In the genomic region with DNA sequence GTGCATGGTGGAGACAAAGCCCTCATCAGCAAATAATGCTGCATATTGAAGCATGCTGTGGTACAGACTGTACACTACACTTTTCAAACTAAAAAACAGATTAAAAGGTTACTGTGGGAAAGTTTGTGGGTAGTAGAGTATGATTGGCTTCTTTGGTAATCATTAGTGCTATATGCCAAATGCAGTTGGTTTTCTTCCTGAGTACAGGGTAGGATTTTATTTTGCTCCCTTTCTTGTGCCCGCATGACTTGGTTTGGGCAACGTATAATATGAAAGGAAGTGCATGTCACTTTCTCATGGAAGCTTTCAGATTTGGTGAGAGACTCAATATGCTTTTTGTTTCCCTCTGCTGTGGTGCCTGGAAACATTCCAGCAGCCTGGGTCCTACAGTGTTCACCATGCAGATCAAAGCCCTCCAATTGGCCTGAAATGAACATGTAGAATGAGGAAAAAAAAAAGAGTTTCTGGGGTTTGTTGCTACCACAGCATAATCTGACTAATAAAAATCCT, we compare ENCODE assay signal across 32 cellular contexts.
"Had no signal": no experiment of that assay in that cellular context is flagged by ENCODE, and none has a peak within 500 bp of the region (broad histone marks: within the 10 kb centered on the region; RNA-seq: fewer than 3 reads in every experiment).

No MANE protein-coding gene starts in this region.

- H3K4me3 Mint-ChIP-seq: mesothelial cell of epicardium; naive B cell; natural killer cell treated with Interleukin-12 subunit alpha and Interleukin-12 subunit beta and Interleukin-15 and Interleukin-18, amount 100 ng/mL, for 72 hours; neural crest cell; stimulated activated effector memory CD8-positive, alpha-beta T cell treated with anti-CD3 and anti-CD28 coated beads, Interleukin-12 subunit alpha, Interleukin-12 subunit beta, amount 100 ng/mL, for 72 hours had no signal

- H3K4me1 Mint-ChIP-seq: mesothelial cell of epicardium; naive B cell; neural crest cell; stimulated activated effector memory CD8-positive, alpha-beta T cell treated with anti-CD3 and anti-CD28 coated beads, Interleukin-12 subunit alpha, Interleukin-12 subunit beta, amount 100 ng/mL, for 72 hours had no signal

- H3K36me3 ChIP-seq: heart right ventricle, left lung, neutrophil, sigmoid colon, tibial nerve, upper lobe of left lung had no signal

- DNase-seq: dorsolateral prefrontal cortex; effector CD4-positive, alpha-beta T cell; foreskin keratinocyte; glutamatergic neuron; heart right ventricle; hippocampal formation; left cardiac atrium; left lung; mesenchymal stem cell; mucosa of descending colon; naive B cell; right cardiac atrium; sigmoid colon; stimulated activated CD4-positive, alpha-beta T cell treated with anti-CD3 and anti-CD28 coated beads, Interleukin-2, amount 100 ng/mL, for 24 hours; stimulated activated CD4-positive, alpha-beta T cell treated with anti-CD3 and anti-CD28 coated beads, Interleukin-4, amount 100 ng/mL, for 24 hours; stimulated activated naive CD8-positive, alpha-beta T cell treated with anti-CD3 and anti-CD28 coated beads, Interleukin-15, Interleukin-2, amounts not matched to agents 100 U/mL and 50 U/mL, for 24 hours; substantia nigra; testis; upper lobe of left lung had no signal

- H3K9me3 ChIP-seq: neutrophil, testis, tibial nerve had no signal

- H3K4me1 ChIP-seq: foreskin keratinocyte, heart right ventricle, left lung, parathyroid adenoma, sigmoid colon, testis, tibial nerve, upper lobe of left lung had no signal

- H3K27ac Mint-ChIP-seq: mesothelial cell of epicardium; naive B cell; natural killer cell treated with Interleukin-12 subunit alpha and Interleukin-12 subunit beta and Interleukin-15 and Interleukin-18, amount 100 ng/mL, for 72 hours; progenitor cell of endocrine pancreas; stimulated activated effector memory CD8-positive, alpha-beta T cell treated with anti-CD3 and anti-CD28 coated beads, Interleukin-12 subunit alpha, Interleukin-12 subunit beta, amount 100 ng/mL, for 72 hours had no signal

- H3K36me3 Mint-ChIP-seq: mesothelial cell of epicardium; naive B cell; stimulated activated effector memory CD8-positive, alpha-beta T cell treated with anti-CD3 and anti-CD28 coated beads, Interleukin-12 subunit alpha, Interleukin-12 subunit beta, amount 100 ng/mL, for 72 hours had no signal

- ATAC-seq: esophagus mucosa; foreskin keratinocyte; heart right ventricle; left cardiac atrium; left lung; mucosa of descending colon; natural killer cell treated with Interleukin-12 subunit alpha and Interleukin-12 subunit beta and Interleukin-15 and Interleukin-18, amount 100 ng/mL, for 72 hours; right cardiac atrium; stimulated activated effector memory CD8-positive, alpha-beta T cell treated with anti-CD3 and anti-CD28 coated beads, Interleukin-12 subunit alpha, Interleukin-12 subunit beta, amount 100 ng/mL, for 72 hours; stimulated activated naive CD8-positive, alpha-beta T cell treated with anti-CD3 and anti-CD28 coated beads, Interleukin-15, Interleukin-2, amounts not matched to agents 100 U/mL and 50 U/mL, for 24 hours had no signal

- H3K27me3 Mint-ChIP-seq: naive B cell; natural killer cell treated with Interleukin-12 subunit alpha and Interleukin-12 subunit beta and Interleukin-15 and Interleukin-18, amount 100 ng/mL, for 72 hours; progenitor cell of endocrine pancreas had no signal

- H2AFZ ChIP-seq: parathyroid adenoma had no signal

- FAIRE-seq: colon, islet of Langerhans, urothelium cell line had no signal

- H3K27me3 ChIP-seq: dorsolateral prefrontal cortex, foreskin keratinocyte, heart right ventricle, left lung, neutrophil, sigmoid colon, testis, tibial nerve, upper lobe of left lung had no signal

- H3K9ac ChIP-seq: parathyroid adenoma had no signal

- H3K4me3 ChIP-seq: dorsolateral prefrontal cortex, heart right ventricle, left lung, mucosa of descending colon, sigmoid colon, testis, tibial nerve, upper lobe of left lung had no signal

- H3K27ac ChIP-seq: dorsolateral prefrontal cortex, epithelial cell of prostate, foreskin keratinocyte, heart right ventricle, left lung, neutrophil, parathyroid adenoma, sigmoid colon, testis, tibial nerve, upper lobe of left lung had no signal

- H3K79me2 ChIP-seq: parathyroid adenoma had no signal
